In the genomic region with DNA sequence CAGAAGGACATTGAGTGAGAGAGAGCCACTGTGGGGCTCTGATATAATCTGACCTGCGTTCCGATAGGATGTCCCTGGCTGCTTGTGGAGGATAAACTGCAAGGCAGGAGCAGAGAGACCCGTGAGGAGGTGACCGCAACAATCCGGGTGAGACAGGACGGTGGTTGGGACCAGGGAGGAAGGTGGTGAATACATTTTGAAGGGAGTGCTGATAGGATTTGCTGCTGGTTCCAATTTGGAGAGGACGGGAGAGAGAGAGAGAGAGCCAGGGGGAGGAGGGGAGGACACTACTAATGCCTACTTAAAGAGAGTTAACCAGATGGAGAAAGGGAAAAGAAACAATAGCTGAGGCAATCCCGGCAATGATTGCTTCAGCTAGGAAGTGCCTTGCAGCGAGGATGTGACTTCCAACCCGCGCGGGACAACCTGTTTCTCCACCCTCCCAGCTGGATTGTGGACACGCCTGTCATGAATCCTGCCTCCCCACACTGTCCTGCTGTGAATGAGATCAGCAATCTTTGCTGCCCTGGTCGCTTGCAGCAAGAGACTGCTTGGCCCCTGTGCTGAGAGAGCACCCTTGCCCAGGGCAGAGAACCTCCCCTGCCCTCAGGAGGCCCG, we compare ENCODE assay signal across 10 cellular contexts.
A peak's percentile ranks its signal among the peaks of the same experiment; 100 is the strongest.
DNase-seq lines count a peak whose midpoint lies in the region; ATAC-seq and TF ChIP-seq lines count a peak whose summit lies in the region.
"Had no signal": no experiment of that assay in that cellular context is flagged by ENCODE, and none has a peak within 500 bp of the region (broad histone marks: within the 10 kb centered on the region; RNA-seq: fewer than 3 reads in every experiment).

No MANE protein-coding gene starts in this region.

- H3K9me3 ChIP-seq in CD4-positive, alpha-beta memory T cell (ENCODE audit: control insufficient read depth in 1 of 2, low read length in 2 of 2): no peaks in the 10 kb centered on the region
- H3K9me3 ChIP-seq: right atrium auricular region had no signal

- no peak for TF ChIP-seq CTCF in coronary artery (IDR thresholded peaks at IDR 0.05)

- peaks cover 3% of the 10 kb centered on the region for H3K27me3 ChIP-seq in CD4-positive, alpha-beta memory T cell (ENCODE audit: insufficient read depth, low read length)
- H3K27me3 ChIP-seq: right atrium auricular region had no signal

- ATAC-seq in HG02610 (IDR thresholded peaks at IDR 0.05; ENCODE audit: unreplicated experiment): no peak
- ATAC-seq: gastrocnemius medialis had no signal

- H3K27me3 Mint-ChIP-seq in CD4-positive, alpha-beta memory T cell: peaks cover 28 to 36% of the 10 kb centered on the region in 2 donors

- H3K36me3 Mint-ChIP-seq in CD4-positive, alpha-beta memory T cell: no peaks in the 10 kb centered on the region

- CTCF ChIA-PET in CD4-positive, alpha-beta memory T cell (lab: Charles Lee; ENCODE audit: partially characterized antibody): no interaction called here

- H3K4me1 Mint-ChIP-seq in CD4-positive, alpha-beta memory T cell: peaks cover 3 to 12% (median 6%) of the 10 kb centered on the region in 4 donors

- intact Hi-C loops in CD4-positive, alpha-beta memory T cell (cut with micrococcal nuclease): loop anchor here (10.0 kb wide), 1 partner anchor 373 kb away; no protein-coding TSS in a partner anchor

- H3K4me1 ChIP-seq in CD4-positive, alpha-beta memory T cell (ENCODE audit: insufficient read depth, low read length): no peaks in the 10 kb centered on the region
- H3K4me1 ChIP-seq: gastrocnemius medialis, right atrium auricular region had no signal

- H3K4me3 ChIP-seq in skeletal muscle cell (ENCODE audit: low read depth, low read length) (peak overlapping the region; percentile 22), coronary artery (no peak overlapping the region)
- H3K4me3 ChIP-seq in CD4-positive, alpha-beta memory T cell (ENCODE audit: low read length in 2 of 2): no peak overlapping the region
- H3K4me3 ChIP-seq: gastrocnemius medialis, right atrium auricular region had no signal

- POLR2A ChIA-PET in CD4-positive, alpha-beta memory T cell (lab: Charles Lee; ENCODE audit: partially characterized antibody): no interaction called here

- no peak overlapping the region for H3K27ac Mint-ChIP-seq in CD4-positive, alpha-beta memory T cell

- peak; percentile 65 for DNase-seq in DMS 273 (lab: John Stamatoyannopoulos, UW; ENCODE audit: unreplicated experiment)
- DNase-seq in DMS 273 treated with DMSO at 0.1 percent for 48 hours (lab: John Stamatoyannopoulos, UW): no peak
- DNase-seq in fibroblast of gingiva (ENCODE audit: low read depth): peak; percentile 4
- DNase-seq in skeletal muscle cell (ENCODE audit: low read depth): peak; percentile 54
- DNase-seq in coronary artery (ENCODE audit: low spot score): no peak
- DNase-seq in CD4-positive, alpha-beta memory T cell: no peak
- DNase-seq: gastrocnemius medialis had no signal

- H3K36me3 ChIP-seq in CD4-positive, alpha-beta memory T cell (ENCODE audit: insufficient read depth, low read length): no peaks in the 10 kb centered on the region
- H3K36me3 ChIP-seq: gastrocnemius medialis, right atrium auricular region had no signal

- H3K4me3 Mint-ChIP-seq in CD4-positive, alpha-beta memory T cell: no peak overlapping the region

- H3K9me3 Mint-ChIP-seq in CD4-positive, alpha-beta memory T cell: peaks cover 0 to 14% (median 5%) of the 10 kb centered on the region in 8 donors

- H3K27ac ChIP-seq in coronary artery: no peak overlapping the region
- no peak overlapping the region for H3K27ac ChIP-seq in CD4-positive, alpha-beta memory T cell (ENCODE audit: low read depth, low read length)
- H3K27ac ChIP-seq: gastrocnemius medialis, right atrium auricular region had no signal

TF ChIP-seq in PFSK-1, 5 proteins besides CTCF, POLR2A, EP300 and RAD21:
- peak; percentile 51 for TF ChIP-seq FOXP2 (optimal IDR thresholded peaks at IDR 0.05; ENCODE audit: borderline replicate concordance, extremely low read depth, extremely low read length, insufficient read depth)
- no peak; the same call in 1 of the 2 replicates for TF ChIP-seq POLR2AphosphoS5 (IDR thresholded peaks at IDR 0.05; ENCODE audit: low read depth, low read length)
- 0 out of 4 replicates have a peak, but pooled peaks of 1 of the 2 experiments have one; percentile 48 for TF ChIP-seq REST (IDR thresholded peaks at IDR 0.05; ENCODE audit: insufficient read depth in 1 of 2, low read depth in 2 of 2, low read length in 2 of 2)
- TF ChIP-seq SIN3A (IDR thresholded peaks at IDR 0.05; ENCODE audit: borderline replicate concordance, insufficient read depth, low read length): peak; percentile 89; the same call in 1 of the 2 replicates
- TF ChIP-seq TAF1 (IDR thresholded peaks at IDR 0.05; ENCODE audit: borderline replicate concordance, insufficient read depth, low read length): no peak

Comparison
In these comparisons a context has a peak if more than half of its experiments do, and no peak if none do; other contexts are left out.
1. DNase-seq: peak in DMS 273 (single experiment), fibroblast of gingiva (single experiment) and skeletal muscle cell (single experiment); none in DMS 273 treated with DMSO at 0.1 percent for 48 hours (single experiment), coronary artery (single experiment) and CD4-positive, alpha-beta memory T cell (0 of 5).